Comparison of ENCODE assay signal across 9 cellular contexts in the genomic region with DNA sequence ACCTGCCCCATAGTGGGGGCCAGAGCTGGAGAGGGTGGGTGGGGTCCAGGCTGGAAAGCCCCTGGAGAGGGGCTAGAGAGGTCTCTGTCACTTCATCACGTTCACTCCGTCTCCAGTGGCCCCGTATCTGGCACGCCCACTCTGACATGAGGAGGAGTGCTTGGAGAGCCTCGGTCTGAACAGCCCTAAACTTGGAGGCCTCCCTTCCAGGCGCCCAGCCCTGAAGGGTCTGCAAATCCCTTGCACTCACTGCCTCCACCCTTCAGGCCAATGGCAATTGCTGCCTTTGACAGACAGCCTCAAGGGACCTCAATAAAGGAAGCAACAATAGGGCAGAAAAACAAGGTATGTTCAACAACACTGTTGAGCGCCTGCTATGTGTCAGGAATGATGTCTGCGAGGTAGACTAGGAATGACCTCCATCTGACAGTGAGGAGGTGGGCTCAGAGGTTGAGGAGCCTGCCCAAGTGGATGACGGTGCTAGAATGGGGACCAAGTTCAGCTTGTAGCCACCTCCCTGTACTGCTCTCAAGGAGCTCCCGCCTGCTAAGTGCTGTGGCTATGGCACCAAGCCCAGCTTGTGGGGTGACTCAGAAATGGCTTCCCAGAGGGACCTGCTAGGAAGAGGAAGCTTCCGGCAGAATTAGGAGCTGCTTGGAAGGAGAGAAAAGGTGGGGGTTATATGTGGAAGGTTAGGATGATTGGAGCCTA. TPM values are rescaled to one million over a fixed set of nuclear protein-coding genes. Genes with fewer than 3 reads are reported as not detected.
DNase-seq lines count a peak whose midpoint lies in the region; ATAC-seq and TF ChIP-seq lines count a peak whose summit lies in the region.
"Had no signal": no experiment of that assay in that cellular context is flagged by ENCODE, and none has a peak within 500 bp of the region (broad histone marks: within the 10 kb centered on the region; RNA-seq: fewer than 3 reads in every experiment).

No MANE protein-coding gene starts in this region.

- H3F3A ChIP-seq in GM23248 (ENCODE audit: insufficient read depth) = no peaks in the 10 kb centered on the region

- no peak for TF ChIP-seq CTCF in GM13976 (IDR thresholded peaks at IDR 0.05; ENCODE audit: borderline replicate concordance, control extremely low read depth, extremely low read depth, insufficient read depth, missing control alignments)

- H3K9me2 ChIP-seq in GM23248 (ENCODE audit: insufficient read depth) = no peaks in the 10 kb centered on the region

- 48 to 51% methylated on average over 11 of the region's 11 CpGs for WGBS in GM23248 (ENCODE audit: low coverage in 1 of 2, low lambda C conversion rate in 2 of 2, missing lambda C conversion rate in 2 of 2), 2 experiments

- no peaks in the 10 kb centered on the region for H4K20me1 ChIP-seq in GM23248 (ENCODE audit: insufficient read depth)

- H3K9ac ChIP-seq in GM23248 = no peak overlapping the region

- no peak overlapping the region for H2AFZ ChIP-seq in GM23248

- H3K27me3 ChIP-seq in GM23248 (replicated peaks; ENCODE audit: insufficient read depth) (peaks cover 9% of the 10 kb centered on the region; the same call in 1 of the 2 replicates), H7 (ENCODE audit: control insufficient read depth, insufficient read depth, low read length) (no peaks in the 10 kb centered on the region; the same call in 1 of the 2 replicates)

- no peak overlapping the region for H3K4me3 ChIP-seq in GM23248
- H3K4me3 ChIP-seq in H7 (ENCODE audit: insufficient read depth, low read depth, low read length) = no peak overlapping the region

- H3K9me3 ChIP-seq in GM23248 (ENCODE audit: low read depth) = no peaks in the 10 kb centered on the region

- ATAC-seq in esophagus mucosa = peak; percentile 74
- ATAC-seq: T-cell had no signal

- DNase-seq in GM23248 = peak; percentile 94
- DNase-seq in NCI-H2196 treated with DMSO at 0.1 percent for 48 hours (lab: John Stamatoyannopoulos, UW; ENCODE audit: unreplicated experiment) = peak; percentile 13
- peak; percentile 84 for DNase-seq in renal cortical epithelial cell (ENCODE audit: low read depth)
- DNase-seq in GM13976 (ENCODE audit: low spot score) = no peak
- DNase-seq in NCI-H1694 treated with DMSO at 0.1 percent for 48 hours (lab: John Stamatoyannopoulos, UW) = no peak
- no peak for DNase-seq in H7
- DNase-seq: T-cell had no signal

- in situ Hi-C loops in GM23248 (cut with MboI) (no loop called here), GM13976 (cut with MboI; ENCODE audit: low sequenced_read_pairs, unreplicated experiment) (no loop called here)

- no peaks in the 10 kb centered on the region for H3K79me2 ChIP-seq in GM23248 (ENCODE audit: insufficient read depth)

- H3K4me1 ChIP-seq in GM23248 (ENCODE audit: insufficient read depth) = 0 out of 2 replicates have a peak, but pooled peaks cover 4% of the 10 kb centered on the region

- H3K27ac ChIP-seq in GM23248 = no peak overlapping the region

- no peak overlapping the region for H3K4me2 ChIP-seq in GM23248 (ENCODE audit: unreplicated experiment)

- no peaks in the 10 kb centered on the region for H3K36me3 ChIP-seq in GM23248 (ENCODE audit: low read depth)
- no peaks in the 10 kb centered on the region for H3K36me3 ChIP-seq in H7 (replicated peaks; ENCODE audit: control insufficient read depth, insufficient read depth, low read length)

RNA-seq across cellular contexts. Expression of a gene that starts 2.9 kb away (rescaled TPM):
- not detected in 2 replicates for total RNA-seq in GM23248 (2014; rRNA removed; shearing (Covaris generic))
- not detected in 2 replicates for polyA plus RNA-seq in GM23248 (2016; fragmentation: Nextera tagmentation; extraction: Ambion mirVana)
- total RNA-seq in esophagus mucosa (not detected), renal cortical epithelial cell (not detected in 2 replicates)
- total RNA-seq in H7 (2014; rRNA removed; shearing (Covaris generic)) = not detected in 2 replicates
- polyA plus RNA-seq: adipose tissue had no signal

RNA-seq across cellular contexts. Expression of a gene that starts 22.8 kb away (rescaled TPM):
- not detected in 2 replicates for total RNA-seq in GM23248 (2014; rRNA removed; shearing (Covaris generic))
- polyA plus RNA-seq in GM23248 (2016; fragmentation: Nextera tagmentation; extraction: Ambion mirVana) = not detected in 2 replicates
- not detected for total RNA-seq in esophagus mucosa
- not detected in 2 replicates for total RNA-seq in renal cortical epithelial cell
- total RNA-seq in H7 (2014; rRNA removed; shearing (Covaris generic)) = not detected in 2 replicates
- total RNA-seq: T-cell had no signal
- polyA plus RNA-seq: adipose tissue had no signal

RNA-seq across cellular contexts. Expression of a gene that starts 29.5 kb away (rescaled TPM):
- total RNA-seq in GM23248 (2014; rRNA removed; shearing (Covaris generic)) = 10.2 and 15.3 TPM in 2 replicates
- polyA plus RNA-seq in GM23248 (2016; fragmentation: Nextera tagmentation; extraction: Ambion mirVana) = 14.1 and 15.7 TPM in 2 replicates
- total RNA-seq in esophagus mucosa (13.6 TPM), renal cortical epithelial cell (15.7 and 20.1 TPM in 2 replicates)
- 26.8 and 28.3 TPM in 2 replicates for total RNA-seq in H7 (2014; rRNA removed; shearing (Covaris generic))

RNA-seq across cellular contexts. Expression of a gene that starts 41.4 kb away (rescaled TPM):
- not detected in 2 replicates for total RNA-seq in GM23248 (2014; rRNA removed; shearing (Covaris generic))
- not detected in 2 replicates for polyA plus RNA-seq in GM23248 (2016; fragmentation: Nextera tagmentation; extraction: Ambion mirVana)
- total RNA-seq in esophagus mucosa (not detected), renal cortical epithelial cell (not detected in 2 replicates)
- total RNA-seq in H7 (2014; rRNA removed; shearing (Covaris generic)) = 0.03 and 0.22 TPM in 2 replicates

RNA-seq across cellular contexts. Expression of a gene that starts 48.8 kb away (rescaled TPM):
- total RNA-seq in GM23248 (2014; rRNA removed; shearing (Covaris generic)) = not detected in 2 replicates
- polyA plus RNA-seq in GM23248 (2016; fragmentation: Nextera tagmentation; extraction: Ambion mirVana) = 0.11 TPM in 1 of 2 replicates, not detected in the other
- 0.44 TPM for total RNA-seq in esophagus mucosa
- not detected in 2 replicates for total RNA-seq in renal cortical epithelial cell
- not detected in 2 replicates for total RNA-seq in H7 (2014; rRNA removed; shearing (Covaris generic))
- total RNA-seq: T-cell had no signal

Comparison
In these comparisons a context has a peak if more than half of its experiments do, and no peak if none do; other contexts are left out.
1. DNase-seq: peak in GM23248 (single experiment), NCI-H2196 treated with DMSO at 0.1 percent for 48 hours (single experiment) and renal cortical epithelial cell (single experiment); none in GM13976 (single experiment), NCI-H1694 treated with DMSO at 0.1 percent for 48 hours (single experiment) and H7 (single experiment).